35 cellular contexts compared by ENCODE assay signal in the genomic region with DNA sequence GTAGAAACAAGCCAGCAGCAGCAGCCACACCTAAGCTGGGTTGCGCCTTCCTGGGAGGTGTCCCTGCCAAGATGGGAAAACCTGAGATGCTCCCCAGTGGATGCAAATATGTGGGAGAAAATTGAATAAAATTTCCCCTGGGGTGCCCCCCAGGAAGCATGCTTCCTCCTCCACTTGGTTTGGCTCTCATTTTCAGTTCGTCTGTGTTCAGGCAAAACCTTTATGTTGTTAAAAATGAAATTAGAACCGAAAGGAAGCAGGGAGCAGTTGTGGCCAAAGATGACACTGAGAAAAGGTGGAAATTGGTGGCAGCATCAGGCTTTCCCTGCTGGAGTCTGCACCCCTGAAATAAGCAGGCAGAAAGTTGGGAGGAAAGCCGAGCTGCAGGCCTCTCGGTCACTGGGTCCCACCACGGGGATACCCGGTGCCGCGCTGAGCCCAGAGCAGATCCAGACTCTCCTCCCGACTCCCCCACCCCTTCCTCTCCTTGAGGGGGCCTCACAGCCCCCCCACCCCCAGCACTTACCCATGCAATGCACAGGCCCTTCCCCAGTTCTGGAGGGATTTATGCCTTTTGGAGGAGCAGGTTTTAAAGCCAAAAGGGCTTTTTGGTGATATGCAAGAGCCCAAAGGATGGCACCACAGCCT.
"Had no signal": no experiment of that assay in that cellular context is flagged by ENCODE, and none has a peak within 500 bp of the region (broad histone marks: within the 10 kb centered on the region; RNA-seq: fewer than 3 reads in every experiment).

No MANE protein-coding gene starts in this region.

- H3K36me3 Mint-ChIP-seq: activated naive CD4-positive, alpha-beta T cell treated with anti-CD3 and anti-CD28 coated beads, Interleukin-2, amount 50 U/mL, for 24 hours; activated naive CD8-positive, alpha-beta T cell treated with anti-CD3 and anti-CD28 coated beads, Interleukin-2, amount 10 ng/mL, durations not matched to agents 7 days and 5 days; WTC11 had no signal

- H3K27ac ChIP-seq: body of pancreas, breast epithelium, SJCRH30, SK-N-MC had no signal

- H3K27ac Mint-ChIP-seq: activated CD4-positive, alpha-beta T cell treated with anti-CD3 and anti-CD28 coated beads for 36 hours; activated CD4-positive, alpha-beta T cell treated with anti-CD3 and anti-CD28 coated beads, Interleukin-2, amount 10 ng/mL, durations not matched to agents 7 days and 5 days; activated CD8-positive, alpha-beta T cell treated with anti-CD3 and anti-CD28 coated beads, Interleukin-2, amount 10 ng/mL, durations not matched to agents 7 days and 5 days; activated naive CD4-positive, alpha-beta T cell treated with anti-CD3 and anti-CD28 coated beads, Interleukin-2, amount 50 U/mL, for 24 hours; activated naive CD8-positive, alpha-beta T cell treated with anti-CD3 and anti-CD28 coated beads, Interleukin-2, amount 10 ng/mL, durations not matched to agents 7 days and 5 days; activated T-cell treated with anti-CD3 and anti-CD28 coated beads, Interleukin-2, amount 50 U/mL, for 24 hours; activated T-helper 2 cell treated with anti-CD3 and anti-CD28 coated beads, Interferon-gamma antibody, Interleukin-2, Interleukin-4, amounts not matched to agents 10 μg/mL and 5 μg/mL and 100 μg/mL, durations not matched to agents 14 hours and 24 hours and 36 hours; T-helper 1 cell treated with Interleukin-12 subunit alpha and Interleukin-12 subunit beta and Interleukin-4 antibody, amounts not matched to agents 30 μg/mL and 1 μg/mL, for 36 hours; T-helper 2 cell treated with Interferon-gamma antibody and Interleukin-4, amounts not matched to agents 5 μg/mL and 100 μg/mL, for 36 hours; WTC11 had no signal

- H3K4me1 Mint-ChIP-seq: activated CD4-positive, alpha-beta T cell treated with anti-CD3 and anti-CD28 coated beads for 36 hours; activated CD4-positive, alpha-beta T cell treated with anti-CD3 and anti-CD28 coated beads, Interleukin-2, amount 10 ng/mL, durations not matched to agents 7 days and 5 days; activated naive CD4-positive, alpha-beta T cell treated with anti-CD3 and anti-CD28 coated beads, Interleukin-2, amount 50 U/mL, for 24 hours; activated naive CD8-positive, alpha-beta T cell treated with anti-CD3 and anti-CD28 coated beads, Interleukin-2, amount 10 ng/mL, durations not matched to agents 7 days and 5 days had no signal

- H3K27me3 ChIP-seq: body of pancreas, breast epithelium, MG63 had no signal

- DNase-seq: activated CD4-positive, alpha-beta T cell treated with anti-CD3 and anti-CD28 coated beads for 36 hours; activated CD4-positive, alpha-beta T cell treated with anti-CD3 and anti-CD28 coated beads, Interleukin-2, amount 10 ng/mL, durations not matched to agents 7 days and 5 days; activated CD4-positive, alpha-beta T cell treated with anti-CD3 and anti-CD28 coated beads, Interleukin-2, amount 50 U/mL, for 48 hours; activated CD8-positive, alpha-beta T cell treated with anti-CD3 and anti-CD28 coated beads, Interleukin-2, amount 10 ng/mL, durations not matched to agents 7 days and 5 days; activated gamma-delta T cell; activated naive CD4-positive, alpha-beta T cell treated with Interleukin-2 at 50 U/mL for 16 hours; activated naive CD8-positive, alpha-beta T cell treated with anti-CD3 and anti-CD28 coated beads, Interleukin-2, amount 10 ng/mL, durations not matched to agents 7 days and 5 days; activated T-cell treated with anti-CD3 and anti-CD28 coated beads, Interleukin-2, amount 50 U/mL, for 24 hours; amygdala; body of pancreas; Kasumi-1; MG63; NCI-H1048; NCI-H1105 treated with DMSO at 0.1 percent for 48 hours; NCI-H1436; NCI-H1694; NCI-H1930; NCI-H2081 treated with DMSO at 0.1 percent for 48 hours; NCI-H226; NCI-H446 treated with DMSO at 0.1 percent for 48 hours; NCI-H524; NCI-H69; NK-92 treated with Interleukin-12 subunit alpha and Interleukin-12 subunit beta, amount 100 ng/mL, for 24 hours; SHP77; SJCRH30 had no signal

- H3K4me3 ChIP-seq: body of pancreas, breast epithelium, MG63, SJCRH30, SK-N-MC had no signal

- H3K4me3 Mint-ChIP-seq: activated CD4-positive, alpha-beta T cell treated with anti-CD3 and anti-CD28 coated beads for 36 hours; activated CD4-positive, alpha-beta T cell treated with anti-CD3 and anti-CD28 coated beads, Interleukin-2, amount 10 ng/mL, durations not matched to agents 7 days and 5 days; activated CD8-positive, alpha-beta T cell treated with anti-CD3 and anti-CD28 coated beads, Interleukin-2, amount 10 ng/mL, durations not matched to agents 7 days and 5 days; activated naive CD4-positive, alpha-beta T cell treated with anti-CD3 and anti-CD28 coated beads, Interleukin-2, amount 50 U/mL, for 24 hours; activated naive CD8-positive, alpha-beta T cell treated with anti-CD3 and anti-CD28 coated beads, Interleukin-2, amount 10 ng/mL, durations not matched to agents 7 days and 5 days; activated T-cell treated with anti-CD3 and anti-CD28 coated beads, Interleukin-2, amount 50 U/mL, for 24 hours; T-helper 1 cell treated with Interleukin-12 subunit alpha and Interleukin-12 subunit beta and Interleukin-4 antibody, amounts not matched to agents 30 μg/mL and 1 μg/mL, for 36 hours; T-helper 2 cell treated with Interferon-gamma antibody and Interleukin-4, amounts not matched to agents 5 μg/mL and 100 μg/mL, for 36 hours; WTC11 had no signal

- H3K9me3 Mint-ChIP-seq: activated CD4-positive, alpha-beta T cell treated with anti-CD3 and anti-CD28 coated beads, Interleukin-2, amount 10 ng/mL, durations not matched to agents 7 days and 5 days; activated naive CD4-positive, alpha-beta T cell treated with anti-CD3 and anti-CD28 coated beads, Interleukin-2, amount 50 U/mL, for 24 hours; activated naive CD8-positive, alpha-beta T cell treated with anti-CD3 and anti-CD28 coated beads, Interleukin-2, amount 10 ng/mL, durations not matched to agents 7 days and 5 days; activated T-cell treated with anti-CD3 and anti-CD28 coated beads, Interleukin-2, amount 50 U/mL, for 24 hours; activated T-helper 2 cell treated with anti-CD3 and anti-CD28 coated beads, Interferon-gamma antibody, Interleukin-2, Interleukin-4, amounts not matched to agents 10 μg/mL and 5 μg/mL and 100 μg/mL, durations not matched to agents 14 hours and 24 hours and 36 hours; T-helper 1 cell treated with Interleukin-12 subunit alpha and Interleukin-12 subunit beta and Interleukin-4 antibody, amounts not matched to agents 30 μg/mL and 1 μg/mL, for 36 hours; T-helper 2 cell treated with Interferon-gamma antibody and Interleukin-4, amounts not matched to agents 5 μg/mL and 100 μg/mL, for 36 hours; WTC11 had no signal

- FAIRE-seq: astrocyte, TTC549 had no signal

- H3K36me3 ChIP-seq: breast epithelium, MG63, SJCRH30 had no signal

- ATAC-seq: activated CD4-positive, alpha-beta T cell treated with anti-CD3 and anti-CD28 coated beads for 36 hours; activated CD4-positive, CD25-positive, alpha-beta regulatory T cell treated with anti-CD3 and anti-CD28 coated beads, Interleukin-2, amount 50 U/mL, for 24 hours; activated CD8-positive, alpha-beta T cell treated with anti-CD3 and anti-CD28 coated beads, Interleukin-2, amount 10 ng/mL, durations not matched to agents 7 days and 5 days; body of pancreas; WTC11 had no signal

- H3K9me3 ChIP-seq: body of pancreas, breast epithelium, MG63, SJCRH30 had no signal

- H3K4me1 ChIP-seq: body of pancreas, breast epithelium, SJCRH30 had no signal
